Comparison of ENCODE assay signal across 29 cellular contexts in the genomic region with DNA sequence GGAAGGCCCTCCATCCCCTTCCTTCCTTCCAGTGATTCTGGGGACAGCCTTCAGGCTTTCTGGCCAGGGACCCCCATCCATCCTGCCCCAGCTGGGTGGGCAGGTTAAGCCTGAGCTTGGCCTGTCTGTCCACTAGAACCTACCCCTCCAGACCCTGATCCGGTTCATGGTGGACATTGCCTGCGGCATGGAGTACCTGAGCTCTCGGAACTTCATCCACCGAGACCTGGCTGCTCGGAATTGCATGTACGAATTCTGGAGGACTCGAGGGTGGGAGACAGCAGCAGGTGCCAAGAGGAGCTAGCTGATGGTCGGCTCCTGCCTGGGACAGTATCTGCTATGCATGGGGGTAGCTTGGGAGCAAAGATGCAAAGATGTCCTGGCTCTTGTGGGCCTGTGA. TPM values are rescaled to one million over a fixed set of nuclear protein-coding genes. Genes with fewer than 3 reads are reported as not detected.
"Had no signal": no experiment of that assay in that cellular context is flagged by ENCODE, and none has a peak within 500 bp of the region (broad histone marks: within the 10 kb centered on the region; RNA-seq: fewer than 3 reads in every experiment).

No MANE protein-coding gene starts in this region.

- DNase-seq: activated B cell treated with CpG ODN at 0.5 μM for 24 hours; activated CD4-positive, alpha-beta memory T cell treated with anti-CD3 and anti-CD28 coated beads for 36 hours; activated CD4-positive, alpha-beta T cell treated with anti-CD3 and anti-CD28 coated beads for 4 hours; activated CD4-positive, alpha-beta T cell treated with anti-CD3 and anti-CD28 coated beads, Interleukin-2, amount 50 U/mL, for 1 hour; activated CD4-positive, CD25-positive, alpha-beta regulatory T cell treated with anti-CD3 and anti-CD28 coated beads, Interleukin-2, amount 50 U/mL, for 72 hours; activated CD8-positive, alpha-beta memory T cell treated with anti-CD3 and anti-CD28 coated beads, Interleukin-2, amount 50 U/mL, for 4 hours; activated gamma-delta T cell treated with Interleukin-2 at 50 U/mL for 16 hours; activated naive CD4-positive, alpha-beta T cell treated with anti-CD3 and anti-CD28 coated beads, Interleukin-2, amount 10 ng/mL, durations not matched to agents 7 days and 5 days; activated naive CD8-positive, alpha-beta T cell treated with anti-CD3 and anti-CD28 coated beads, Interleukin-2, amount 50 U/mL, for 24 hours; activated T-cell treated with anti-CD3 and anti-CD28 coated beads for 4 hours; activated T-cell treated with anti-CD3 and anti-CD28 coated beads, Interleukin-2, amount 50 U/mL, for 4 hours; aorta; brain microvascular endothelial cell; Karpas-422; KBM-7; NCI-H1105; NCI-H1417 treated with DMSO at 0.1 percent for 48 hours; NCI-H1694; NCI-H1930; NCI-H2081 treated with DMSO at 0.1 percent for 48 hours; NCI-H226; NCI-H524 treated with DMSO at 0.1 percent for 48 hours; SHP77; SK-N-SH; T-cell; T-helper 17 cell had no signal

- H3K9ac ChIP-seq: SK-N-SH had no signal

- H3K4me2 ChIP-seq: SK-N-SH had no signal

- H3K36me3 ChIP-seq: brain microvascular endothelial cell had no signal

- H3K4me3 ChIP-seq: SJSA1 had no signal

- H3K27ac ChIP-seq: brain microvascular endothelial cell, SJSA1, VCaP had no signal

- H3K9me3 ChIP-seq: SJSA1, SK-N-SH had no signal

- H3K27me3 ChIP-seq: brain microvascular endothelial cell, SJSA1 had no signal

RNA-seq across cellular contexts. Expression of gene LTK, which starts 59.2 kb away (rescaled TPM):
- total RNA-seq: MCF 10A had no signal
